ENCODE assay signal across 15 cellular contexts in the genomic region with DNA sequence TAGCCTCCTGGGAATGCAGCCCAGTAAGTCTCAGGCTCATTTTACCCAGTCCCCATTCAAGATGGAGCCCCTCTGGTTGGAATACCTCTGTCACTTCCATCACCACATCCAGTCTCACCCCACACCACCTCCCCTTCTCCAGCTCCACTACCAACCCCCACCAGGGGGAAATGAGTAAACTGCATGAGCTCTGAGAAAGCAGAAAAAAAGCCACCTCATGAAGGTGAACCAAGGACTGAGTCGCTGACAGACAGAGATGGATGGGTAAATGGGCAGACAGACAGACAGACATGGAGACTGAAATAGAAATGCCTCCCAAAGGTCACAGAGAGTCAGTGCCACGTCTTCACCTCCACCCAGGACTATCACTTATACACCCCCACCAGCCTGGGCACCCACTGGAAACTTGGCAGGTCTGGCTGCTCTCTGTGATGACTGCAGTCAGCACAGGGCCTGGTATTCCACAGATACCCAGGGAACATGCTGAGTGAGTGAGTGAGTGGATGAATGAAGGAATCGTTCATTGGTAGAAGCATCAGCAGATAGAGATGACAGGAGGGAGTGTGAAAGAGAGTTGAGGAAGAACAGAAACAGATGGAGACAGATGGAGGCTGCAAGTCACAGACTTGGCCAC. TPM values are rescaled to one million over a fixed set of nuclear protein-coding genes. Genes with fewer than 3 reads are reported as not detected.
DNase-seq lines count a peak whose midpoint lies in the region; ATAC-seq and TF ChIP-seq lines count a peak whose summit lies in the region.
"Had no signal": no experiment of that assay in that cellular context is flagged by ENCODE, and none has a peak within 500 bp of the region (broad histone marks: within the 10 kb centered on the region; RNA-seq: fewer than 3 reads in every experiment).

No MANE protein-coding gene starts in this region.

- H3K4me3 Mint-ChIP-seq in activated naive CD8-positive, alpha-beta T cell treated with anti-CD3 and anti-CD28 coated beads, Interleukin-2, amount 10 ng/mL, durations not matched to agents 7 days and 5 days = no peak overlapping the region
- no peak overlapping the region for H3K4me3 Mint-ChIP-seq in activated naive CD8-positive, alpha-beta T cell treated with anti-CD3 and anti-CD28 coated beads for 36 hours
- H3K4me3 Mint-ChIP-seq in T-cell (no peak overlapping the region), type B pancreatic cell (no peak overlapping the region)
- H3K4me3 Mint-ChIP-seq: activated naive CD8-positive, alpha-beta T cell had no signal

- ATAC-seq in activated naive CD8-positive, alpha-beta T cell treated with anti-CD3 and anti-CD28 coated beads, Interleukin-2, amount 10 ng/mL, durations not matched to agents 7 days and 5 days (ENCODE audit: low read depth) = no peak
- ATAC-seq in T-cell (replicated peaks in 1 of 4) = no peak
- ATAC-seq in HG03159 (IDR thresholded peaks at IDR 0.05; ENCODE audit: unreplicated experiment) = no peak
- no peak for ATAC-seq in GM19452 (IDR thresholded peaks at IDR 0.05; ENCODE audit: unreplicated experiment)
- ATAC-seq: gastrocnemius medialis, left lobe of liver had no signal

- no peak overlapping the region for H2AFZ ChIP-seq in fibroblast of lung (ENCODE audit: low read length)

- peaks cover 15% of the 10 kb centered on the region for H3K9me3 Mint-ChIP-seq in activated naive CD8-positive, alpha-beta T cell treated with anti-CD3 and anti-CD28 coated beads, Interleukin-2, amount 10 ng/mL, durations not matched to agents 7 days and 5 days
- H3K9me3 Mint-ChIP-seq in activated naive CD8-positive, alpha-beta T cell treated with anti-CD3 and anti-CD28 coated beads for 36 hours = peaks cover 6% of the 10 kb centered on the region
- H3K9me3 Mint-ChIP-seq in T-cell = peaks cover 0 to 12% (median 7%) of the 10 kb centered on the region in 3 donors
- peaks cover 11% of the 10 kb centered on the region for H3K9me3 Mint-ChIP-seq in type B pancreatic cell

- POLR2A ChIA-PET in activated naive CD8-positive, alpha-beta T cell treated with anti-CD3 and anti-CD28 coated beads, Interleukin-2, amount 10 ng/mL, durations not matched to agents 7 days and 5 days (lab: Charles Lee) = interaction anchor here (1.1 kb wide), 1 partner anchor 38 kb away, joined by 4 read pairs; no protein-coding TSS in a partner anchor
- POLR2A ChIA-PET in T-cell (lab: Charles Lee) = no interaction called here

- H3K4me3 ChIP-seq in fibroblast of lung (replicated peaks in 1 of 4; ENCODE audit: control extremely low read depth in 1 of 4, insufficient read depth in 1 of 4, low read depth in 3 of 4, low read length in 4 of 4) = no peak overlapping the region
- peak overlapping the region in 1 of 2 donors; percentile 15 for H3K4me3 ChIP-seq in stomach smooth muscle (ENCODE audit: low read length in 2 of 2)
- H3K4me3 ChIP-seq: dorsolateral prefrontal cortex, gastrocnemius medialis had no signal

- peaks cover 44% of the 10 kb centered on the region for H3K36me3 Mint-ChIP-seq in activated naive CD8-positive, alpha-beta T cell treated with anti-CD3 and anti-CD28 coated beads, Interleukin-2, amount 10 ng/mL, durations not matched to agents 7 days and 5 days
- H3K36me3 Mint-ChIP-seq in activated naive CD8-positive, alpha-beta T cell treated with anti-CD3 and anti-CD28 coated beads for 36 hours = peaks cover 25% of the 10 kb centered on the region
- H3K36me3 Mint-ChIP-seq in T-cell = peaks cover 29% of the 10 kb centered on the region
- peaks cover 10% of the 10 kb centered on the region for H3K36me3 Mint-ChIP-seq in type B pancreatic cell

- no peak for TF ChIP-seq CTCF in fibroblast of lung (conservative IDR thresholded peaks at IDR 0.05 in 1 of 2, IDR thresholded peaks at IDR 0.05 in 1 of 2; ENCODE audit: low read depth in 1 of 2, low read length in 2 of 2)
- no peak for TF ChIP-seq CTCF in type B pancreatic cell (conservative IDR thresholded peaks at IDR 0.05)

- H4K20me1 ChIP-seq in fibroblast of lung (ENCODE audit: control insufficient read depth, extremely low read depth, insufficient read depth, low read length) = no peaks in the 10 kb centered on the region

- no peaks in the 10 kb centered on the region for H3K27me3 Mint-ChIP-seq in activated naive CD8-positive, alpha-beta T cell treated with anti-CD3 and anti-CD28 coated beads, Interleukin-2, amount 10 ng/mL, durations not matched to agents 7 days and 5 days
- H3K27me3 Mint-ChIP-seq in activated naive CD8-positive, alpha-beta T cell treated with anti-CD3 and anti-CD28 coated beads for 36 hours = no peaks in the 10 kb centered on the region
- no peaks in the 10 kb centered on the region for H3K27me3 Mint-ChIP-seq in T-cell
- H3K27me3 Mint-ChIP-seq in type B pancreatic cell = peaks cover 4% of the 10 kb centered on the region
- H3K27me3 Mint-ChIP-seq: activated naive CD8-positive, alpha-beta T cell had no signal

- peak overlapping the region; percentile 63 for H3K4me2 ChIP-seq in fibroblast of lung (ENCODE audit: extremely low read depth, insufficient read depth, low read length)
- H3K4me2 ChIP-seq: KMS-11 had no signal

- no peak for DNase-seq in activated naive CD8-positive, alpha-beta T cell treated with anti-CD3 and anti-CD28 coated beads, Interleukin-2, amount 10 ng/mL, durations not matched to agents 7 days and 5 days
- no peak for DNase-seq in activated naive CD8-positive, alpha-beta T cell treated with anti-CD3 and anti-CD28 coated beads for 36 hours
- DNase-seq in T-cell (no peak), fibroblast of lung (ENCODE audit: low read depth in 2 of 2) (no peak), type B pancreatic cell (ENCODE audit: extremely low spot score, unreplicated experiment) (no peak)
- DNase-seq: dorsolateral prefrontal cortex, gastrocnemius medialis, NCI-H2081 had no signal

- H3K27ac Mint-ChIP-seq in activated naive CD8-positive, alpha-beta T cell treated with anti-CD3 and anti-CD28 coated beads, Interleukin-2, amount 10 ng/mL, durations not matched to agents 7 days and 5 days = peak overlapping the region; percentile 65
- no peak overlapping the region for H3K27ac Mint-ChIP-seq in activated naive CD8-positive, alpha-beta T cell treated with anti-CD3 and anti-CD28 coated beads for 36 hours
- peak overlapping the region; percentile 29 to 51 for H3K27ac Mint-ChIP-seq in T-cell
- no peak overlapping the region for H3K27ac Mint-ChIP-seq in type B pancreatic cell
- H3K27ac Mint-ChIP-seq: activated naive CD8-positive, alpha-beta T cell had no signal

- H3K9me3 ChIP-seq in fibroblast of lung (ENCODE audit: control insufficient read depth, insufficient read depth, low read depth, low read length) (no peaks in the 10 kb centered on the region), stomach smooth muscle (ENCODE audit: control insufficient read depth in 2 of 2, low read length in 2 of 2) (no peaks in the 10 kb centered on the region)
- H3K9me3 ChIP-seq: gastrocnemius medialis had no signal

- H3K9ac ChIP-seq in fibroblast of lung (ENCODE audit: insufficient read depth, low read length) = no peak overlapping the region
- H3K9ac ChIP-seq in stomach smooth muscle (ENCODE audit: low read length in 2 of 2) = peak overlapping the region; percentile 34 to 42
- H3K9ac ChIP-seq: KMS-11 had no signal

- H3K36me3 ChIP-seq in fibroblast of lung (ENCODE audit: control insufficient read depth, insufficient read depth, low read length) = peaks cover 8% of the 10 kb centered on the region
- H3K36me3 ChIP-seq in stomach smooth muscle (ENCODE audit: control insufficient read depth in 2 of 2, insufficient read depth in 2 of 2, low read length in 2 of 2) = peaks cover 0 to 10% of the 10 kb centered on the region in 2 donors
- H3K36me3 ChIP-seq: gastrocnemius medialis had no signal

- CTCF ChIA-PET in T-cell (lab: Charles Lee) = no interaction called here

- peaks cover 21% of the 10 kb centered on the region for H3K79me2 ChIP-seq in fibroblast of lung (ENCODE audit: control insufficient read depth, insufficient read depth, low read length)

- H3K4me1 ChIP-seq in fibroblast of lung (ENCODE audit: control insufficient read depth, extremely low read depth, insufficient read depth, low read length) (peaks cover 47% of the 10 kb centered on the region), stomach smooth muscle (ENCODE audit: control insufficient read depth, insufficient read depth, low read length) (peaks cover 56% of the 10 kb centered on the region)

- no peaks in the 10 kb centered on the region for H3K27me3 ChIP-seq in fibroblast of lung (ENCODE audit: control insufficient read depth, insufficient read depth, low read length)
- no peaks in the 10 kb centered on the region for H3K27me3 ChIP-seq in stomach smooth muscle (ENCODE audit: control insufficient read depth in 1 of 2, insufficient read depth in 2 of 2, low read length in 2 of 2)
- H3K27me3 ChIP-seq: gastrocnemius medialis had no signal

- peaks cover 50% of the 10 kb centered on the region for H3K4me1 Mint-ChIP-seq in activated naive CD8-positive, alpha-beta T cell treated with anti-CD3 and anti-CD28 coated beads, Interleukin-2, amount 10 ng/mL, durations not matched to agents 7 days and 5 days
- peaks cover 34% of the 10 kb centered on the region for H3K4me1 Mint-ChIP-seq in activated naive CD8-positive, alpha-beta T cell treated with anti-CD3 and anti-CD28 coated beads for 36 hours
- H3K4me1 Mint-ChIP-seq in T-cell (peaks cover 38 to 62% (median 47%) of the 10 kb centered on the region in 3 donors), type B pancreatic cell (ENCODE audit: unreplicated experiment) (peaks cover 42% of the 10 kb centered on the region)

- no peak overlapping the region for H3K27ac ChIP-seq in fibroblast of lung (ENCODE audit: insufficient read depth, low read length)
- H3K27ac ChIP-seq in stomach smooth muscle (ENCODE audit: low read length) = peak overlapping the region; percentile 92
- H3K27ac ChIP-seq: gastrocnemius medialis, KMS-11 had no signal

RNA-seq across cellular contexts. Expression of a gene that starts 4.9 kb away (rescaled TPM):
- 10 to 100 TPM in 1 of 2 experiments, 1 to 10 TPM in 1; 8.8 to 10.5 TPM for total RNA-seq in activated naive CD8-positive, alpha-beta T cell treated with anti-CD3 and anti-CD28 coated beads, Interleukin-2, amount 10 ng/mL, durations not matched to agents 7 days and 5 days
- 1 to 10 TPM; 2.1 to 2.4 TPM for total RNA-seq in activated naive CD8-positive, alpha-beta T cell treated with anti-CD3 and anti-CD28 coated beads for 36 hours
- total RNA-seq in T-cell (1 to 10 TPM; 1.4 to 4.8 (median 1.6) TPM), fibroblast of lung (65.6 and 91.4 TPM in 2 replicates), type B pancreatic cell (ENCODE audit: low replicate concordance) (10.3 and 25.1 TPM in 2 replicates)
- polyA plus RNA-seq in fibroblast of lung = 163 and 188 TPM in 2 replicates
- 252 and 290 TPM in 2 replicates for polyA plus RNA-seq in fibroblast of lung (2012)
- polyA minus RNA-seq in fibroblast of lung (ENCODE audit: low replicate concordance) = 596 and 875 TPM in 2 replicates

RNA-seq across cellular contexts. Expression of a gene that starts 48.0 kb away (rescaled TPM):
- total RNA-seq in activated naive CD8-positive, alpha-beta T cell treated with anti-CD3 and anti-CD28 coated beads, Interleukin-2, amount 10 ng/mL, durations not matched to agents 7 days and 5 days = not detected
- total RNA-seq in activated naive CD8-positive, alpha-beta T cell treated with anti-CD3 and anti-CD28 coated beads for 36 hours = not detected
- total RNA-seq in T-cell (not detected), fibroblast of lung (not detected in 2 replicates), type B pancreatic cell (ENCODE audit: low replicate concordance) (not detected in 2 replicates)
- not detected in 2 replicates for polyA plus RNA-seq in fibroblast of lung
- not detected in 2 replicates for polyA plus RNA-seq in fibroblast of lung (2012)
- not detected in 2 replicates for polyA minus RNA-seq in fibroblast of lung (ENCODE audit: low replicate concordance)
- total RNA-seq: gastrocnemius medialis, left lobe of liver, SK-MEL-5 had no signal

Comparison
In these comparisons a context has a peak if more than half of its experiments do, and no peak if none do; other contexts are left out.
1. H3K27ac Mint-ChIP-seq: peak in activated naive CD8-positive, alpha-beta T cell treated with anti-CD3 and anti-CD28 coated beads, Interleukin-2, amount 10 ng/mL, durations not matched to agents 7 days and 5 days (single experiment) and T-cell (2 of 2); none in activated naive CD8-positive, alpha-beta T cell treated with anti-CD3 and anti-CD28 coated beads for 36 hours (single experiment) and type B pancreatic cell (single experiment).